14 cellular contexts compared by ENCODE assay signal in genomic region chr2:203446071-203446481, GRCh38.
A peak's percentile ranks its signal among the peaks of the same experiment; 100 is the strongest.
DNase-seq lines count a peak whose midpoint lies in the region; ATAC-seq and TF ChIP-seq lines count a peak whose summit lies in the region.
"Had no signal": no experiment of that assay in that cellular context is flagged by ENCODE, and none has a peak within 500 bp of the region (broad histone marks: within the 10 kb centered on the region; RNA-seq: fewer than 3 reads in every experiment).

No MANE protein-coding gene starts in this region.

- peak overlapping the region; percentile 66 for H2BK20ac ChIP-seq in IMR-90 (ENCODE audit: low read depth, low read length)

- H2AK5ac ChIP-seq in IMR-90 (ENCODE audit: low read depth, low read length) = peak overlapping the region; percentile 72; the same call in 1 of the 2 replicates

- POLR2A ChIA-PET in IMR-90 (lab: Charles Lee; ENCODE audit: unreplicated experiment) = interaction anchor here (0.6 kb wide), 1 partner anchor 115 kb away, joined by 5 read pairs; no protein-coding TSS in a partner anchor

- H3K27ac ChIP-seq in IMR-90 (ENCODE audit: insufficient read depth, low read length) = peak overlapping the region; percentile 37; the same call in 1 of the 2 replicates
- H3K27ac ChIP-seq in foreskin keratinocyte = no peak overlapping the region
- peak overlapping the region in 1 of 4 donors; percentile 34 for H3K27ac ChIP-seq in upper lobe of left lung
- H3K27ac ChIP-seq: heart right ventricle, WERI-Rb-1 had no signal

- no peaks in the 10 kb centered on the region for H3K36me3 Mint-ChIP-seq in activated T-helper 2 cell treated with anti-CD3 and anti-CD28 coated beads, Interferon-gamma antibody, Interleukin-2, Interleukin-4, amounts not matched to agents 10 μg/mL and 5 μg/mL and 100 μg/mL, durations not matched to agents 14 hours and 24 hours and 36 hours (ENCODE audit: low read depth)

- peaks cover 20% of the 10 kb centered on the region for H3K9me1 ChIP-seq in IMR-90 (ENCODE audit: insufficient read depth, low read length)

- H4K8ac ChIP-seq in IMR-90 (ENCODE audit: low read depth in 2 of 2, low read length in 2 of 2) = peak overlapping the region; percentile 12 to 37; a peak in 1 of 4 replicates

- H3K27me3 Mint-ChIP-seq in activated T-helper 2 cell treated with anti-CD3 and anti-CD28 coated beads, Interferon-gamma antibody, Interleukin-2, Interleukin-4, amounts not matched to agents 10 μg/mL and 5 μg/mL and 100 μg/mL, durations not matched to agents 14 hours and 24 hours and 36 hours (ENCODE audit: low read depth) = no peaks in the 10 kb centered on the region
- H3K27me3 Mint-ChIP-seq: dendritic cell treated with granulocyte-macrophage colony-stimulating factor and Interleukin-4, amounts not matched to agents 40 ng/mL and 50 ng/mL, for 4 days had no signal

- peak overlapping the region; percentile 56; the same call in 1 of the 2 replicates for H3K14ac ChIP-seq in IMR-90 (replicated peaks; ENCODE audit: low read depth, low read length)

- H3K27ac Mint-ChIP-seq in activated T-helper 2 cell treated with anti-CD3 and anti-CD28 coated beads, Interferon-gamma antibody, Interleukin-2, Interleukin-4, amounts not matched to agents 10 μg/mL and 5 μg/mL and 100 μg/mL, durations not matched to agents 14 hours and 24 hours and 36 hours = peak overlapping the region; percentile 66
- H3K27ac Mint-ChIP-seq: dendritic cell treated with granulocyte-macrophage colony-stimulating factor and Interleukin-4, amounts not matched to agents 40 ng/mL and 50 ng/mL, for 4 days had no signal

- no TSS peak for BruUV-seq in IMR-90 (replicated peaks; lab: Mats Ljungman, UMichigan)

- in situ Hi-C loops in IMR-90 (cut with MboI; ENCODE audit: low sequenced_read_pairs) = no loop called here

- WGBS in IMR-90 (ENCODE audit: extremely low coverage in 2 of 2, insufficient read length in 1 of 2), 2 experiments = 80% methylated on average over 1 of the region's 3 CpGs; no CpG with 5 or more reads in 1 of the 2 experiments
- WGBS in upper lobe of left lung, 2 donors = 41 to 67% methylated on average over 3 of the region's 3 CpGs

- intact Hi-C loops in IMR-90 (cut with micrococcal nuclease) = no loop called here
- intact Hi-C loops in activated T-helper 2 cell treated with anti-CD3 and anti-CD28 coated beads, Interferon-gamma antibody, Interleukin-2, Interleukin-4, amounts not matched to agents 10 μg/mL and 5 μg/mL and 100 μg/mL, durations not matched to agents 14 hours and 24 hours and 36 hours (cut with micrococcal nuclease) = loop anchor here (10.0 kb wide), 1 partner anchor 861 kb away; no protein-coding TSS in a partner anchor
- intact Hi-C loops in left ventricle myocardium superior (cut with micrococcal nuclease) = no loop called here

- CTCF ChIA-PET in IMR-90 (lab: Yijun Ruan, JAX) = no interaction called here

- H2AK9ac ChIP-seq in IMR-90 (replicated peaks; ENCODE audit: low read depth, low read length, poor library complexity) = no peak overlapping the region

- H3K9ac ChIP-seq in IMR-90 (ENCODE audit: low read depth, low read length) = no peak overlapping the region

- H3K9me3 ChIP-seq in IMR-90 (ENCODE audit: control insufficient read depth, insufficient read depth, low read length) = no peaks in the 10 kb centered on the region
- no peaks in the 10 kb centered on the region for H3K9me3 ChIP-seq in upper lobe of left lung
- H3K9me3 ChIP-seq: heart right ventricle had no signal

- H3K4me2 ChIP-seq in IMR-90 (ENCODE audit: low read depth, low read length) = peak overlapping the region; percentile 22; the same call in 1 of the 2 replicates

- H3K27me3 ChIP-seq in IMR-90 (ENCODE audit: control insufficient read depth, insufficient read depth, low read length) = no peaks in the 10 kb centered on the region
- H3K27me3 ChIP-seq in foreskin keratinocyte = no peaks in the 10 kb centered on the region
- H3K27me3 ChIP-seq in upper lobe of left lung = no peaks in the 10 kb centered on the region
- H3K27me3 ChIP-seq: heart right ventricle had no signal

- TF ChIP-seq POLR2A in IMR-90 (IDR thresholded peaks at IDR 0.05; ENCODE audit: low read depth, low read length) (no peak), upper lobe of left lung (IDR thresholded peaks at IDR 0.05) (no peak)

- no peak for TF ChIP-seq EP300 in upper lobe of left lung (IDR thresholded peaks at IDR 0.05)

- peak overlapping the region; percentile 85; the same call in 1 of the 3 replicates for H2BK15ac ChIP-seq in IMR-90 (ENCODE audit: low read depth, low read length)

- TF ChIP-seq CTCF in IMR-90 (conservative IDR thresholded peaks at IDR 0.05; ENCODE audit: low read depth, low read length) (no peak), foreskin keratinocyte (conservative IDR thresholded peaks at IDR 0.05) (no peak), upper lobe of left lung (IDR thresholded peaks at IDR 0.05) (no peak)

- H2AFZ ChIP-seq in IMR-90 (replicated peaks; ENCODE audit: low read length, poor library complexity) = no peak overlapping the region

- H2BK120ac ChIP-seq in IMR-90 (ENCODE audit: low read depth, low read length) = peak overlapping the region; percentile 35

- peak overlapping the region; percentile 65; the same call in 1 of the 2 replicates for H3K23ac ChIP-seq in IMR-90 (ENCODE audit: low read depth, low read length)

- H3K4me1 Mint-ChIP-seq in activated T-helper 2 cell treated with anti-CD3 and anti-CD28 coated beads, Interferon-gamma antibody, Interleukin-2, Interleukin-4, amounts not matched to agents 10 μg/mL and 5 μg/mL and 100 μg/mL, durations not matched to agents 14 hours and 24 hours and 36 hours (ENCODE audit: low read depth) = peaks cover 21% of the 10 kb centered on the region

- ATAC-seq in IMR-90 (ENCODE audit: low read depth) (peak; percentile 66), foreskin keratinocyte (peak; percentile 81), left ventricle myocardium superior (no peak), upper lobe of left lung (ENCODE audit: low FRiP score in 2 of 2) (no peak)
- ATAC-seq: sciatic nerve had no signal

- H4K5ac ChIP-seq in IMR-90 (ENCODE audit: low read depth, low read length) = peak overlapping the region; percentile 59; the same call in 1 of the 2 replicates

- peak overlapping the region; percentile 88; the same call in 1 of the 2 replicates for H3K18ac ChIP-seq in IMR-90 (ENCODE audit: low read depth, low read length)

- DNase-seq in AG08395 (ENCODE audit: low spot score) = peak; percentile 19
- peak; percentile 85 for DNase-seq in IMR-90
- DNase-seq in activated T-helper 2 cell treated with anti-CD3 and anti-CD28 coated beads, Interferon-gamma antibody, Interleukin-2, Interleukin-4, amounts not matched to agents 10 μg/mL and 5 μg/mL and 100 μg/mL, durations not matched to agents 14 hours and 24 hours and 36 hours (ENCODE audit: low spot score) = no peak
- peak; percentile 26 to 55 for DNase-seq in foreskin keratinocyte
- no peak for DNase-seq in AG08396 (ENCODE audit: low spot score)
- no peak for DNase-seq in left ventricle myocardium superior
- no peak for DNase-seq in retina
- DNase-seq in upper lobe of left lung = no peak
- DNase-seq: heart right ventricle, midbrain, WERI-Rb-1 had no signal

- H3K4me3 ChIP-seq in IMR-90 (ENCODE audit: insufficient read depth, low read depth, low read length) (no peak overlapping the region), upper lobe of left lung (no peak overlapping the region)
- H3K4me3 ChIP-seq: heart right ventricle had no signal

- H4K20me1 ChIP-seq in IMR-90 (ENCODE audit: insufficient read depth, low read length) = peaks cover 3% of the 10 kb centered on the region; the same call in 1 of the 2 replicates

- peaks cover 12 to 25% of the 10 kb centered on the region in 2 experiments; a peak in 3 of 4 replicates for H3K79me1 ChIP-seq in IMR-90 (ENCODE audit: low read depth in 1 of 2, low read length in 2 of 2)

- H3K36me3 ChIP-seq in IMR-90 (ENCODE audit: control insufficient read depth, insufficient read depth, low read length) (peaks cover 31% of the 10 kb centered on the region), upper lobe of left lung (peaks cover 5 to 94% (median 46%) of the 10 kb centered on the region in 4 donors)

- 0 out of 2 replicates have a peak overlapping the region, but pooled peaks have one; percentile 32 for H3K56ac ChIP-seq in IMR-90 (ENCODE audit: extremely low read depth, insufficient read depth, low read length)

- no peak overlapping the region for H3K4me3 Mint-ChIP-seq in activated T-helper 2 cell treated with anti-CD3 and anti-CD28 coated beads, Interferon-gamma antibody, Interleukin-2, Interleukin-4, amounts not matched to agents 10 μg/mL and 5 μg/mL and 100 μg/mL, durations not matched to agents 14 hours and 24 hours and 36 hours (ENCODE audit: low read depth)
- H3K4me3 Mint-ChIP-seq: CD14-positive monocyte; dendritic cell treated with granulocyte-macrophage colony-stimulating factor and Interleukin-4, amounts not matched to agents 40 ng/mL and 50 ng/mL, for 4 days had no signal

- peaks cover 7% of the 10 kb centered on the region for H3K4me1 ChIP-seq in IMR-90 (ENCODE audit: control insufficient read depth, insufficient read depth, low read length)
- H3K4me1 ChIP-seq in foreskin keratinocyte = peaks cover 3% of the 10 kb centered on the region
- peaks cover 0 to 8% (median 3%) of the 10 kb centered on the region in 4 donors for H3K4me1 ChIP-seq in upper lobe of left lung

- TF ChIP-seq RAD21 in IMR-90 (IDR thresholded peaks at IDR 0.05; ENCODE audit: low read length) = no peak

- peak overlapping the region; percentile 55; the same call in 1 of the 2 replicates for H3K4ac ChIP-seq in IMR-90 (ENCODE audit: low read depth, low read length)

- H2BK5ac ChIP-seq in IMR-90 (ENCODE audit: low read depth, low read length, poor library complexity, severe bottlenecking) = peak overlapping the region; percentile 76

- H3K9me3 Mint-ChIP-seq in activated T-helper 2 cell treated with anti-CD3 and anti-CD28 coated beads, Interferon-gamma antibody, Interleukin-2, Interleukin-4, amounts not matched to agents 10 μg/mL and 5 μg/mL and 100 μg/mL, durations not matched to agents 14 hours and 24 hours and 36 hours = no peaks in the 10 kb centered on the region
- H3K9me3 Mint-ChIP-seq: CD14-positive monocyte; dendritic cell treated with granulocyte-macrophage colony-stimulating factor and Interleukin-4, amounts not matched to agents 40 ng/mL and 50 ng/mL, for 4 days had no signal

- dilution Hi-C loops in IMR-90 (cut with HindIII; ENCODE audit: low sequenced_read_pairs, unreplicated experiment) = no loop called here

- peak overlapping the region; percentile 59 for H4K91ac ChIP-seq in IMR-90 (ENCODE audit: insufficient read depth, low read depth, low read length)

TF ChIP-seq in IMR-90, 13 proteins besides CTCF, POLR2A, EP300 and RAD21:
- no peak for TF ChIP-seq RFX5 (IDR thresholded peaks at IDR 0.05; ENCODE audit: low read depth, low read length)
- no peak for TF ChIP-seq CEBPB (IDR thresholded peaks at IDR 0.05; ENCODE audit: low read depth, low read length)
- peak; percentile 95 for TF ChIP-seq MAFK (IDR thresholded peaks at IDR 0.05; ENCODE audit: low read depth, low read length)
- TF ChIP-seq RCOR1 (IDR thresholded peaks at IDR 0.05; ENCODE audit: insufficient replicate concordance, low read length) = no peak
TF ChIP-seq in IMR-90: peak in this region for 1.

Comparison
In these comparisons a context has a peak if more than half of its experiments do, and no peak if none do; other contexts are left out.
1. DNase-seq: peak in AG08395 (single experiment), IMR-90 (single experiment) and foreskin keratinocyte (2 of 2); none in activated T-helper 2 cell treated with anti-CD3 and anti-CD28 coated beads, Interferon-gamma antibody, Interleukin-2, Interleukin-4, amounts not matched to agents 10 μg/mL and 5 μg/mL and 100 μg/mL, durations not matched to agents 14 hours and 24 hours and 36 hours (single experiment), AG08396 (single experiment), left ventricle myocardium superior (single experiment), retina (single experiment) and upper lobe of left lung (0 of 2).
2. ATAC-seq: peak in IMR-90 (single experiment) and foreskin keratinocyte (single experiment); none in left ventricle myocardium superior (single experiment) and upper lobe of left lung (0 of 2).